In the genomic region with DNA sequence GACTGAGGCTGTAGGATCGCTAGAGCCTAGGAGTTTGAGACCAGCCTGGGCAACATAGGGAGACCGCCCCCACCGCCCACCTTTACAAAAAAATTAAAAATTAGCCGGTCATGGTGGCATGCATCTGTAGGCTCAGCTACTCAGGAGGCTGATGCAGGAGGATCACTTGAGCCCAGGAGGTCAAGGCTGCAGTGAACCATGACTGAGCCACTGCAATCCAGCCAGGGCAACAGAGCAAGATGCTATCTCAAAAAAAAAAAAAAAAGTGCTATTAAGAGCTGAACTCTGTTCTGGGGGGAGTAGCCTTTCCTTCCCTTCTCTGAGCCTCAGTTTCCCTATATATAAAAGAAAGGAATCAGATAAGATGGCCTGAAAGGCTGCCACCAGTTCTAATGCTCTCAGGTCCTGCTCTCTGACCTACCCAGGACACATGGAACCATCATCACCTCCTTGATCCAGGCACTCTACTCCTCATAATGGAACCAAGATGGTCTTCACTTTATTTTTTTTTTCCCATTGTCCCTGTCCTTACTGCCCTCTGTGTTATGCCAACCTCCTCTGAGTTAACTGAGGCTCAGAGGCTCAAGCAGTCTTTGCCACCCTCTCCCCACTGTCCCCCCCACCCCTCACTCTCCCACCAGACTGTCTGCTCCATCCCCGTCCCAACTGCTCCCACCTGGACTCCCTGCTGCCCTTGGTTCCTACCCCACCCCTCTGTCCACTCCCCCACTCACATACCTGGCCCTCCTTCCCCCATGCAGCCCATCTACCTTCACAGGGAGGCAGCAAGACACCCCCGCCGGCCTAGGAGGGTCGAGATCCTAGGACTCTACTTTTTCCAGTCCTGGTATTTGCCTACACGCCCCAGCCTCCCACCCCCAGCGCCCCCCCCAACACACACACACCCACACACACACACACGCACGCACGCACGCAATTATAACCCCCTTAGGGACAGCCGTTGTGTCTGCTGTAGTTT, we compare ENCODE assay signal across 9 cellular contexts. TPM values are rescaled to one million over a fixed set of nuclear protein-coding genes. Genes with fewer than 3 reads are reported as not detected.
A peak's percentile ranks its signal among the peaks of the same experiment; 100 is the strongest.
DNase-seq lines count a peak whose midpoint lies in the region; ATAC-seq and TF ChIP-seq lines count a peak whose summit lies in the region.
"Had no signal": no experiment of that assay in that cellular context is flagged by ENCODE, and none has a peak within 500 bp of the region (broad histone marks: within the 10 kb centered on the region; RNA-seq: fewer than 3 reads in every experiment).

No MANE protein-coding gene starts in this region.

- peaks cover 7% of the 10 kb centered on the region; the same call in 1 of the 2 replicates for H3F3A ChIP-seq in GM23248 (ENCODE audit: insufficient read depth)

- H3K27me3 ChIP-seq in GM23248 (replicated peaks; ENCODE audit: insufficient read depth) (no peaks in the 10 kb centered on the region), skeletal muscle satellite cell (ENCODE audit: control insufficient read depth, insufficient read depth, low read length) (peaks cover 8% of the 10 kb centered on the region)

- H3K27ac Mint-ChIP-seq in T-cell = peak overlapping the region; percentile 96 to 98

- H3K27ac ChIP-seq in GM23248 = no peak overlapping the region

- POLR2A ChIA-PET in T-cell (lab: Charles Lee) = interaction anchor here (0.5 to 3.7 kb wide), 6 partner anchors 24 to 1946 kb away, joined by 3 to 29 read pairs (median 5); a partner anchor contains a TSS

- H3K79me2 ChIP-seq in GM23248 (ENCODE audit: insufficient read depth) = no peaks in the 10 kb centered on the region

- H3K9ac ChIP-seq in GM23248 (peak overlapping the region; percentile 68; the same call in 1 of the 2 replicates), skeletal muscle satellite cell (ENCODE audit: low read depth, low read length) (no peak overlapping the region)

- H3K4me1 Mint-ChIP-seq in T-cell = peaks cover 21 to 28% (median 27%) of the 10 kb centered on the region in 3 donors

- H3K4me3 ChIP-seq in GM23248 (peak overlapping the region; percentile 74; the same call in 1 of the 2 replicates), fibroblast of the aortic adventitia (ENCODE audit: low read depth, low read length) (peak overlapping the region; percentile 65), skeletal muscle satellite cell (ENCODE audit: low read length) (peak overlapping the region; percentile 73)

- no peaks in the 10 kb centered on the region for H3K9me3 ChIP-seq in GM23248 (ENCODE audit: low read depth)
- H3K9me3 ChIP-seq in skeletal muscle satellite cell (replicated peaks; ENCODE audit: low read length) = no peaks in the 10 kb centered on the region

- H3K27me3 Mint-ChIP-seq in T-cell = no peaks in the 10 kb centered on the region

- H3K36me3 ChIP-seq in GM23248 (ENCODE audit: low read depth) = no peaks in the 10 kb centered on the region
- no peaks in the 10 kb centered on the region for H3K36me3 ChIP-seq in skeletal muscle satellite cell (ENCODE audit: insufficient read depth, low read length)

- H3K4me2 ChIP-seq in GM23248 (ENCODE audit: unreplicated experiment) (no peak overlapping the region), skeletal muscle satellite cell (ENCODE audit: low read length) (peak overlapping the region; percentile 99)

- WGBS in GM23248 (ENCODE audit: low coverage in 1 of 2, low lambda C conversion rate in 2 of 2, missing lambda C conversion rate in 2 of 2), 2 experiments = 54 to 55% methylated on average over 11 to 15 of the region's 15 CpGs

- H3K4me3 Mint-ChIP-seq in T-cell = peak overlapping the region; percentile 79 to 99 (median 87)

- no peaks in the 10 kb centered on the region for H3K36me3 Mint-ChIP-seq in T-cell

- peak overlapping the region; percentile 99 for H2AFZ ChIP-seq in GM23248

- no peak for DNase-seq in GM23248
- no peak for DNase-seq in T-cell
- no peak for DNase-seq in fibroblast of the aortic adventitia (ENCODE audit: low read depth)
- DNase-seq in C1 segment of cervical spinal cord (lab: John Stamatoyannopoulos, UW) = no peak
- no peak for DNase-seq in HPDE6-E6E7 (ENCODE audit: extremely low spot score)

- ATAC-seq in T-cell (replicated peaks in 1 of 4) = no peak
- ATAC-seq in HG02763 (IDR thresholded peaks at IDR 0.05; ENCODE audit: unreplicated experiment) = no peak
- no peak for ATAC-seq in GM19455 (IDR thresholded peaks at IDR 0.05; ENCODE audit: unreplicated experiment)

- no peaks in the 10 kb centered on the region for H4K20me1 ChIP-seq in GM23248 (ENCODE audit: insufficient read depth)

- H3K4me1 ChIP-seq in GM23248 (ENCODE audit: insufficient read depth) (peaks cover 5% of the 10 kb centered on the region), skeletal muscle satellite cell (ENCODE audit: control insufficient read depth, insufficient read depth, low read length) (peaks cover 13% of the 10 kb centered on the region)

- H3K9me2 ChIP-seq in GM23248 (ENCODE audit: insufficient read depth) = no peaks in the 10 kb centered on the region

- no peaks in the 10 kb centered on the region for H3K9me3 Mint-ChIP-seq in T-cell

- no peak for TF ChIP-seq CTCF in fibroblast of the aortic adventitia (IDR thresholded peaks at IDR 0.05; ENCODE audit: insufficient read depth, low read length)

- in situ Hi-C loops in GM23248 (cut with MboI) = loop anchor here (10.0 to 25.0 kb wide), 3 partner anchors 328 to 1053 kb away; no protein-coding TSS in a partner anchor

- CTCF ChIA-PET in T-cell (lab: Charles Lee) = interaction anchor here (0.6 to 5.3 kb wide), 28 partner anchors 9 to 1338 kb away, joined by 3 to 103 read pairs (median 4); a partner anchor contains a TSS

RNA-seq across cellular contexts. Expression of a gene that starts 23.8 kb away (rescaled TPM):
- 98.1 and 113 TPM in 2 replicates for total RNA-seq in GM23248 (2014; rRNA removed; shearing (Covaris generic))
- polyA plus RNA-seq in GM23248 (2016; fragmentation: Nextera tagmentation; extraction: Ambion mirVana) = 1,585 and 1,606 TPM in 2 replicates
- total RNA-seq in T-cell (1,000 to 10,000 TPM in 2 of 5 donors, 100 to 1,000 TPM in 3; 962 to 2,431 (median 988) TPM), fibroblast of the aortic adventitia (ENCODE audit: low replicate concordance) (99.7 and 102 TPM in 2 replicates)
- total RNA-seq in skeletal muscle satellite cell (2012; rRNA removed) = 57.0 and 60.1 TPM in 2 replicates

RNA-seq across cellular contexts. Expression of a gene that starts 40.5 kb away (rescaled TPM):
- total RNA-seq in GM23248 (2014; rRNA removed; shearing (Covaris generic)) = 0.51 and 3.8 TPM in 2 replicates
- polyA plus RNA-seq in GM23248 (2016; fragmentation: Nextera tagmentation; extraction: Ambion mirVana) = 1.4 and 1.8 TPM in 2 replicates
- not detected for total RNA-seq in T-cell
- 0.57 TPM in 1 of 2 replicates, not detected in the other for total RNA-seq in fibroblast of the aortic adventitia (ENCODE audit: low replicate concordance)
- 0.25 and 1.7 TPM in 2 replicates for total RNA-seq in skeletal muscle satellite cell (2012; rRNA removed)

RNA-seq across cellular contexts. Expression of a gene that starts 47.3 kb away (rescaled TPM):
- total RNA-seq in GM23248 (2014; rRNA removed; shearing (Covaris generic)) = not detected in 2 replicates
- not detected in 2 replicates for polyA plus RNA-seq in GM23248 (2016; fragmentation: Nextera tagmentation; extraction: Ambion mirVana)
- total RNA-seq in T-cell (not detected), fibroblast of the aortic adventitia (ENCODE audit: low replicate concordance) (not detected in 2 replicates)
- total RNA-seq in skeletal muscle satellite cell (2012; rRNA removed) = not detected in 2 replicates
- total RNA-seq: HT1080 had no signal

RNA-seq across cellular contexts. Expression of a gene that starts 52.3 kb away (rescaled TPM):
- total RNA-seq in GM23248 (2014; rRNA removed; shearing (Covaris generic)) = 0.38 and 2.5 TPM in 2 replicates
- 0.90 and 1.2 TPM in 2 replicates for polyA plus RNA-seq in GM23248 (2016; fragmentation: Nextera tagmentation; extraction: Ambion mirVana)
- total RNA-seq in T-cell = not detected
- total RNA-seq in fibroblast of the aortic adventitia (ENCODE audit: low replicate concordance) = 0.98 and 2.0 TPM in 2 replicates
- 0.25 TPM in 1 of 2 replicates, not detected in the other for total RNA-seq in skeletal muscle satellite cell (2012; rRNA removed)
- total RNA-seq: HT1080 had no signal
